In genomic region chr2:33059452-33060156, GRCh38 we compare ENCODE assay signal across 13 cellular contexts.
DNase-seq lines count a peak whose midpoint lies in the region; ATAC-seq and TF ChIP-seq lines count a peak whose summit lies in the region.
"Had no signal": no experiment of that assay in that cellular context is flagged by ENCODE, and none has a peak within 500 bp of the region (broad histone marks: within the 10 kb centered on the region; RNA-seq: fewer than 3 reads in every experiment).

No MANE protein-coding gene starts in this region.

- DNase-seq in endodermal cell (no peak), stomach (no peak), GM20000 (ENCODE audit: low spot score) (no peak), dorsolateral prefrontal cortex (no peak)
- DNase-seq in effector CD8-positive, alpha-beta T cell (lab: John Stamatoyannopoulos, UW) = no peak
- DNase-seq in stimulated activated naive CD8-positive, alpha-beta T cell treated with anti-CD3 and anti-CD28 coated beads, Interleukin-15, Interleukin-2, amounts not matched to agents 100 U/mL and 50 U/mL, for 24 hours = no peak
- DNase-seq: AML-193 had no signal

- peaks cover 63% of the 10 kb centered on the region for H3K4me1 ChIP-seq in OCI-LY1 (ENCODE audit: insufficient read depth, low read length, severe bottlenecking)
- no peaks in the 10 kb centered on the region for H3K4me1 ChIP-seq in endodermal cell (ENCODE audit: control insufficient read depth, insufficient read depth, low read length)
- no peaks in the 10 kb centered on the region for H3K4me1 ChIP-seq in liver (ENCODE audit: control insufficient read depth in 4 of 4, insufficient read depth in 4 of 4, low read length in 3 of 4)
- H3K4me1 ChIP-seq in stomach = peaks cover 0 to 3% (median 0%) of the 10 kb centered on the region in 4 donors

- no peaks in the 10 kb centered on the region for H3K36me3 Mint-ChIP-seq in endodermal cell (ENCODE audit: low read depth)

- no peak for TF ChIP-seq POLR2A in stomach (IDR thresholded peaks at IDR 0.05)

- H3K27ac Mint-ChIP-seq in endodermal cell = no peak overlapping the region
- H3K27ac Mint-ChIP-seq: GM23338 had no signal

- peaks cover 5% of the 10 kb centered on the region; the same call in 1 of the 2 replicates for H3F3A ChIP-seq in OCI-LY1 (ENCODE audit: insufficient read depth, low read length)

- intact Hi-C loops in stomach (cut with DNase I; ENCODE audit: low total_unique reads) (no loop called here), dorsolateral prefrontal cortex (cut with DNase I) (no loop called here)

- no peak overlapping the region for H3K4me3 Mint-ChIP-seq in endodermal cell
- H3K4me3 Mint-ChIP-seq: GM23338, neural crest cell had no signal

- peak overlapping the region; percentile 98 for H3K27ac ChIP-seq in OCI-LY1 (ENCODE audit: low read depth, low read length, poor library complexity, severe bottlenecking)
- H3K27ac ChIP-seq in endodermal cell (ENCODE audit: low read depth, low read length) = peak overlapping the region; percentile 64
- H3K27ac ChIP-seq in liver (ENCODE audit: low read depth in 1 of 2, low read length in 2 of 2) = no peak overlapping the region
- H3K27ac ChIP-seq in stomach = peak overlapping the region in 3 of 5 donors; percentile 23 to 70 (median 34)
- no peak overlapping the region for H3K27ac ChIP-seq in dorsolateral prefrontal cortex
- H3K27ac ChIP-seq: skin epidermis, VCaP had no signal

- no peaks in the 10 kb centered on the region for H3K9me2 ChIP-seq in OCI-LY1 (ENCODE audit: low read depth, low read length)

- TF ChIP-seq EP300 in stomach (IDR thresholded peaks at IDR 0.05) = no peak

- peaks cover 4% of the 10 kb centered on the region for H3K9me3 ChIP-seq in OCI-LY1 (ENCODE audit: low read length)
- no peaks in the 10 kb centered on the region for H3K9me3 ChIP-seq in endodermal cell (ENCODE audit: control insufficient read depth, low read length)
- H3K9me3 ChIP-seq in liver (ENCODE audit: control insufficient read depth in 4 of 4, low read length in 3 of 4) = no peaks in the 10 kb centered on the region
- H3K9me3 ChIP-seq in stomach = no peaks in the 10 kb centered on the region

- 83 to 92% methylated on average over 3 of the region's 3 CpGs for WGBS in endodermal cell (ENCODE audit: insufficient coverage in 1 of 2, insufficient read length in 1 of 2), 2 experiments
- 79% methylated on average over 3 of the region's 3 CpGs for WGBS in liver
- WGBS in stomach, 5 donors = 55 to 86% (median 83%) methylated on average over 3 of the region's 3 CpGs

- peaks cover 19% of the 10 kb centered on the region for H3K4me1 Mint-ChIP-seq in endodermal cell

- no peak for TF ChIP-seq RAD21 in liver (IDR thresholded peaks at IDR 0.05)

- peak overlapping the region; percentile 66 for H3K9ac ChIP-seq in OCI-LY1 (ENCODE audit: low read length)
- H3K9ac ChIP-seq in endodermal cell (ENCODE audit: extremely low read depth, low read length, poor library complexity, severe bottlenecking) = no peak overlapping the region
- H3K9ac ChIP-seq in liver (ENCODE audit: low read depth in 1 of 2, low read length in 2 of 2) = no peak overlapping the region

- H2AFZ ChIP-seq in OCI-LY1 (ENCODE audit: low read length) = no peak overlapping the region
- H2AFZ ChIP-seq: GM23338 had no signal

- peak overlapping the region; percentile 38 for H3K4me3 ChIP-seq in OCI-LY1 (ENCODE audit: low read depth, low read length, poor library complexity, severe bottlenecking)
- H3K4me3 ChIP-seq in endodermal cell (ENCODE audit: low read length) = no peak overlapping the region
- H3K4me3 ChIP-seq in liver (ENCODE audit: low read depth in 1 of 3, low read length in 3 of 3) = no peak overlapping the region
- no peak overlapping the region for H3K4me3 ChIP-seq in stomach
- no peak overlapping the region for H3K4me3 ChIP-seq in dorsolateral prefrontal cortex
- H3K4me3 ChIP-seq: GM23338, skin epidermis had no signal

- H3K36me3 ChIP-seq in OCI-LY1 (ENCODE audit: insufficient read depth, low read length) (peaks cover 48% of the 10 kb centered on the region), endodermal cell (ENCODE audit: control insufficient read depth, insufficient read depth, low read length) (no peaks in the 10 kb centered on the region), liver (ENCODE audit: control insufficient read depth in 4 of 4, insufficient read depth in 3 of 4, low read depth in 1 of 4, low read length in 3 of 4) (no peaks in the 10 kb centered on the region), stomach (no peaks in the 10 kb centered on the region)

- no peak for TF ChIP-seq CTCF in OCI-LY1 (IDR thresholded peaks at IDR 0.05; ENCODE audit: low read length)
- no peak for TF ChIP-seq CTCF in endodermal cell (conservative IDR thresholded peaks at IDR 0.05)
- no peak for TF ChIP-seq CTCF in liver (IDR thresholded peaks at IDR 0.05; ENCODE audit: low read depth, low read length, missing input control)
- no peak for TF ChIP-seq CTCF in stomach (IDR thresholded peaks at IDR 0.05)
- no peak for TF ChIP-seq CTCF in GM20000 (IDR thresholded peaks at IDR 0.05; ENCODE audit: extremely low read depth, missing control alignments)
- no peak for TF ChIP-seq CTCF in dorsolateral prefrontal cortex (IDR thresholded peaks at IDR 0.05 in 54 of 56, conservative IDR thresholded peaks at IDR 0.05 in 2 of 56; ENCODE audit: low read depth in 1 of 56, partially characterized antibody in 56 of 56)

- H4K20me1 ChIP-seq in OCI-LY1 (ENCODE audit: insufficient read depth, low read length) = no peaks in the 10 kb centered on the region

- no peak for ATAC-seq in stimulated activated naive CD8-positive, alpha-beta T cell treated with anti-CD3 and anti-CD28 coated beads, Interleukin-15, Interleukin-2, amounts not matched to agents 100 U/mL and 50 U/mL, for 24 hours
- ATAC-seq: GM23338 had no signal

- H3K4me2 ChIP-seq in OCI-LY1 (ENCODE audit: low read length) = peak overlapping the region; percentile 65
- H3K4me2 ChIP-seq: GM23338 had no signal

- no peaks in the 10 kb centered on the region for H3K27me3 Mint-ChIP-seq in endodermal cell (ENCODE audit: insufficient read depth)

- no peaks in the 10 kb centered on the region for H3K27me3 ChIP-seq in OCI-LY1 (ENCODE audit: insufficient read depth, low read length)
- no peaks in the 10 kb centered on the region for H3K27me3 ChIP-seq in endodermal cell (ENCODE audit: control insufficient read depth, insufficient read depth, low read length, poor library complexity, severe bottlenecking)
- H3K27me3 ChIP-seq in liver (ENCODE audit: control insufficient read depth in 4 of 4, insufficient read depth in 4 of 4, low read length in 3 of 4) = no peaks in the 10 kb centered on the region
- no peaks in the 10 kb centered on the region for H3K27me3 ChIP-seq in stomach
- H3K27me3 ChIP-seq in dorsolateral prefrontal cortex = no peaks in the 10 kb centered on the region

- peaks cover 9% of the 10 kb centered on the region for H3K9me3 Mint-ChIP-seq in endodermal cell
- H3K9me3 Mint-ChIP-seq: GM23338 had no signal

- H3K79me2 ChIP-seq in OCI-LY1 (ENCODE audit: insufficient read depth, low read length) = peaks cover 29% of the 10 kb centered on the region; the same call in 1 of the 2 replicates

TF ChIP-seq in liver, 16 proteins besides CTCF, POLR2A, EP300 and RAD21:
- TF ChIP-seq MAX (IDR thresholded peaks at IDR 0.05) (no peak), ZBTB33 (IDR thresholded peaks at IDR 0.05) (no peak), SP1 (IDR thresholded peaks at IDR 0.05) (peak; percentile 20), RXRA (IDR thresholded peaks at IDR 0.05) (no peak), HNF4A (conservative IDR thresholded peaks at IDR 0.05) (peak; percentile 61 to 64), EGR1 (IDR thresholded peaks at IDR 0.05; ENCODE audit: low read depth in 2 of 2) (no peak), YY1 (IDR thresholded peaks at IDR 0.05) (peak; percentile 47)
TF ChIP-seq in liver: peak in this region for 3.

Comparison
In these comparisons a context has a peak if more than half of its experiments do, and no peak if none do; other contexts are left out.
1. H3K27ac ChIP-seq: peak in OCI-LY1 (single experiment), endodermal cell (single experiment) and stomach (3 of 5); none in liver (0 of 2) and dorsolateral prefrontal cortex (0 of 59).